8 cellular contexts compared by ENCODE assay signal in the genomic region with DNA sequence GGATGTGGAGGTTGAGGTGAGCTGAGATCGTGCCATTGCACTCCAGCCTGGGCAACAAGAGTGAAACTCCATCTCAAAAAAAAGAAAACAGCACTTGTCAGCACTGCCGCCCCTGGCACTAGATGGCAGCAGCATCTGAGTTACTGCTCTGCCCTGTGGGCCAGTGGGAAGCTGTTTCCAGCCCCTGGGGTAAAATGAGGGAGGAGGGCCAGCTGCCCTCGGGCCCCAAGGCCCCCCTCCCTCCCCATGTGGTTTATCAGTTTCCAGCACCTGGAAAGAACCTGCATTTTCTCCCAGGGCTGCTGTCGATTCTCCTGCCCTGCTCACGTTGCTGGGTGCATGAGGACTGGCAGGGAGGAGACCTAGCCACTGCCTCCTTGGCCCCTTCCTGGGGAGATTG. TPM values are rescaled to one million over a fixed set of nuclear protein-coding genes. Genes with fewer than 3 reads are reported as not detected.
A peak's percentile ranks its signal among the peaks of the same experiment; 100 is the strongest.
DNase-seq lines count a peak whose midpoint lies in the region; ATAC-seq, FAIRE-seq and TF ChIP-seq lines count a peak whose summit lies in the region.

No MANE protein-coding gene starts in this region.

- no peak overlapping the region for H2BK20ac ChIP-seq in H1 (ENCODE audit: low read length)

- no peak overlapping the region for H3K18ac ChIP-seq in H1 (ENCODE audit: extremely low read depth, low read length)

- no peak overlapping the region for H2AFZ ChIP-seq in H1 (ENCODE audit: low read length)

- no peak for ATAC-seq in HG02571 (IDR thresholded peaks at IDR 0.05; ENCODE audit: unreplicated experiment)

- peak; percentile 49 for DNase-seq in activated naive CD4-positive, alpha-beta T cell treated with anti-CD3 and anti-CD28 coated beads for 36 hours
- DNase-seq in activated naive CD4-positive, alpha-beta T cell treated with anti-CD3 and anti-CD28 coated beads, Interleukin-2, amount 50 U/mL, for 16 hours, result no peak
- peak; percentile 33 for DNase-seq in OCI-M1 (lab: John Stamatoyannopoulos, UW)
- no peak for DNase-seq in H1 (ENCODE audit: low read depth in 1 of 2, low spot score in 2 of 2)
- peak; percentile 48 for DNase-seq in pons (ENCODE audit: low spot score)
- no peak for DNase-seq in KG1 (lab: John Stamatoyannopoulos, UW)
- DNase-seq in SW480 (ENCODE audit: low spot score), result no peak

- intact Hi-C loops in activated naive CD4-positive, alpha-beta T cell treated with anti-CD3 and anti-CD28 coated beads for 36 hours (cut with micrococcal nuclease), result loop anchor here (1.0 kb wide), 1 partner anchor 99 kb away; no protein-coding TSS in a partner anchor

- H2BK15ac ChIP-seq in H1 (ENCODE audit: low read length), result no peak overlapping the region

- peaks cover 33% of the 10 kb centered on the region for H3K36me3 Mint-ChIP-seq in activated naive CD4-positive, alpha-beta T cell treated with anti-CD3 and anti-CD28 coated beads for 36 hours (ENCODE audit: low read depth)

- no peaks in the 10 kb centered on the region for H3K79me2 ChIP-seq in H1 (ENCODE audit: control insufficient read depth in 1 of 2, insufficient read depth in 2 of 2, low read length in 2 of 2)

- peak; percentile 38 to 59 (median 55) for TF ChIP-seq CTCF in H1 (IDR thresholded peaks at IDR 0.05; ENCODE audit: control extremely low read depth in 1 of 3, insufficient read depth in 1 of 3, low read depth in 1 of 3, low read length in 3 of 3)

- no peaks in the 10 kb centered on the region for H3K9me3 ChIP-seq in H1 (ENCODE audit: insufficient read depth in 2 of 2, low read depth in 1 of 2, low read length in 1 of 2)

- no peak overlapping the region for H2BK120ac ChIP-seq in H1 (replicated peaks; ENCODE audit: low read depth, low read length)

- no peaks in the 10 kb centered on the region for H3K9me3 Mint-ChIP-seq in activated naive CD4-positive, alpha-beta T cell treated with anti-CD3 and anti-CD28 coated beads for 36 hours

- H2AK5ac ChIP-seq in H1 (ENCODE audit: low read depth, low read length), result no peak overlapping the region

- H3K23me2 ChIP-seq in H1 (ENCODE audit: low read depth, low read length), result no peaks in the 10 kb centered on the region

- H3K14ac ChIP-seq in H1 (ENCODE audit: insufficient read length), result no peak overlapping the region

- H3K9ac ChIP-seq in H1 (replicated peaks in 1 of 4; ENCODE audit: extremely low read depth in 1 of 4, low read depth in 3 of 4, low read length in 3 of 4), result no peak overlapping the region

- CTCF ChIA-PET in activated naive CD4-positive, alpha-beta T cell treated with anti-CD3 and anti-CD28 coated beads for 36 hours (lab: Charles Lee), result interaction anchor here (0.6 to 1.6 kb wide), 4 partner anchors 8 to 172 kb away, joined by 3 to 6 read pairs (median 5); a partner anchor contains a TSS
- CTCF ChIA-PET in H1 (lab: Charles Lee; ENCODE audit: partially characterized antibody), result interaction anchor here (0.6 to 4.2 kb wide), 22 partner anchors 10 to 1784 kb away, joined by 3 to 21 read pairs (median 4); a partner anchor contains a TSS

- no peak overlapping the region for H2BK5ac ChIP-seq in H1 (ENCODE audit: low read depth, low read length)

- peak; percentile 44 to 65 for TF ChIP-seq RAD21 in H1 (IDR thresholded peaks at IDR 0.05 in 1 of 2, conservative IDR thresholded peaks at IDR 0.05 in 1 of 2; ENCODE audit: low read depth in 2 of 2, low read length in 2 of 2)

- H3K4ac ChIP-seq in H1 (replicated peaks; ENCODE audit: insufficient read length, low read depth, low read length), result no peak overlapping the region

- no peak overlapping the region for H3K23ac ChIP-seq in H1 (ENCODE audit: insufficient read length)

- no peak overlapping the region for H2BK12ac ChIP-seq in H1 (ENCODE audit: low read depth, low read length)

- H3K27me3 ChIP-seq in H1 (replicated peaks in 1 of 4; ENCODE audit: control insufficient read depth in 3 of 4, extremely low read depth in 1 of 4, insufficient read depth in 3 of 4, low read length in 3 of 4), result no peaks in the 10 kb centered on the region

- H3K4me2 ChIP-seq in H1 (ENCODE audit: insufficient read depth in 1 of 2, low read depth in 2 of 2, low read length in 2 of 2), result no peak overlapping the region

- H3K27ac Mint-ChIP-seq in activated naive CD4-positive, alpha-beta T cell treated with anti-CD3 and anti-CD28 coated beads for 36 hours, result no peak overlapping the region

- H3K4me3 ChIP-seq in H1 (ENCODE audit: extremely low read depth in 1 of 4, insufficient read depth in 2 of 4, low read depth in 3 of 4, low read length in 4 of 4), result no peak overlapping the region

- no peaks in the 10 kb centered on the region for H3K27me3 Mint-ChIP-seq in activated naive CD4-positive, alpha-beta T cell treated with anti-CD3 and anti-CD28 coated beads for 36 hours (ENCODE audit: low read depth)

- no peak for TF ChIP-seq POLR2A in H1 (IDR thresholded peaks at IDR 0.05; ENCODE audit: control extremely low read depth in 1 of 2, low read depth in 2 of 2, low read length in 2 of 2)

- 76% methylated on average over 5 of the region's 5 CpGs; no CpG with 5 or more reads in 1 of the 2 experiments for WGBS in H1 (ENCODE audit: extremely low coverage in 1 of 2, insufficient coverage in 1 of 2, insufficient read length in 1 of 2, insufficient replicate concordance in 2 of 2, low coverage in 1 of 2, low lambda C conversion rate in 2 of 2, missing lambda C conversion rate in 1 of 2), 2 experiments

- no peak overlapping the region for H4K5ac ChIP-seq in H1 (ENCODE audit: insufficient read length, low read depth, low read length)

- no peak overlapping the region for H3K56ac ChIP-seq in H1 (replicated peaks; ENCODE audit: insufficient read length, low read depth, low read length)

- no peak overlapping the region for H3K27ac ChIP-seq in H1 (ENCODE audit: low read depth, low read length)

- H4K8ac ChIP-seq in H1 (ENCODE audit: extremely low read depth, insufficient read depth, low read length), result no peak overlapping the region

- peaks cover 14 to 45% (median 39%) of the 10 kb centered on the region in 4 experiments; a peak in 6 of 8 replicates for H3K36me3 ChIP-seq in H1 (ENCODE audit: control insufficient read depth in 2 of 4, insufficient read depth in 4 of 4, low read length in 3 of 4)

- no peak for FAIRE-seq in H1 (lab: Jason Lieb, UNC)

- peaks cover 0 to 17% of the 10 kb centered on the region in 2 experiments for H4K20me1 ChIP-seq in H1 (replicated peaks in 1 of 2; ENCODE audit: control insufficient read depth in 1 of 2, insufficient read depth in 2 of 2, low read length in 2 of 2)

- H3K79me1 ChIP-seq in H1 (ENCODE audit: low read depth, low read length), result peaks cover 2% of the 10 kb centered on the region; the same call in 1 of the 2 replicates

- H4K91ac ChIP-seq in H1 (replicated peaks; ENCODE audit: insufficient read length, low read length), result no peak overlapping the region

- no peak for TF ChIP-seq EP300 in H1 (IDR thresholded peaks at IDR 0.05; ENCODE audit: borderline replicate concordance in 1 of 2, low read depth in 2 of 2, low read length in 2 of 2)

- POLR2A ChIA-PET in H1 (lab: Charles Lee; ENCODE audit: partially characterized antibody), result interaction anchor here (0.6 to 1.6 kb wide), 4 partner anchors 12 to 412 kb away, joined by 3 to 4 read pairs (median 4); no protein-coding TSS in a partner anchor

- H3K4me1 ChIP-seq in H1 (replicated peaks in 1 of 4; ENCODE audit: control insufficient read depth in 3 of 4, insufficient read depth in 4 of 4, low read length in 3 of 4), result no peaks in the 10 kb centered on the region

- no peak overlapping the region for H3K4me3 Mint-ChIP-seq in activated naive CD4-positive, alpha-beta T cell treated with anti-CD3 and anti-CD28 coated beads for 36 hours

- peaks cover 4% of the 10 kb centered on the region for H3K4me1 Mint-ChIP-seq in activated naive CD4-positive, alpha-beta T cell treated with anti-CD3 and anti-CD28 coated beads for 36 hours (ENCODE audit: low read depth)

TF ChIP-seq in H1, 55 proteins besides CTCF, POLR2A, EP300 and RAD21 (continues in another document):
- TF ChIP-seq NRF1 (IDR thresholded peaks at IDR 0.05; ENCODE audit: low read depth, low read length) (no peak), SRF (IDR thresholded peaks at IDR 0.05; ENCODE audit: low read depth, low read length) (no peak), CTBP2 (IDR thresholded peaks at IDR 0.05; ENCODE audit: borderline replicate concordance, insufficient read depth, insufficient read length, low read length) (no peak)
- TF ChIP-seq, protein P1, sequence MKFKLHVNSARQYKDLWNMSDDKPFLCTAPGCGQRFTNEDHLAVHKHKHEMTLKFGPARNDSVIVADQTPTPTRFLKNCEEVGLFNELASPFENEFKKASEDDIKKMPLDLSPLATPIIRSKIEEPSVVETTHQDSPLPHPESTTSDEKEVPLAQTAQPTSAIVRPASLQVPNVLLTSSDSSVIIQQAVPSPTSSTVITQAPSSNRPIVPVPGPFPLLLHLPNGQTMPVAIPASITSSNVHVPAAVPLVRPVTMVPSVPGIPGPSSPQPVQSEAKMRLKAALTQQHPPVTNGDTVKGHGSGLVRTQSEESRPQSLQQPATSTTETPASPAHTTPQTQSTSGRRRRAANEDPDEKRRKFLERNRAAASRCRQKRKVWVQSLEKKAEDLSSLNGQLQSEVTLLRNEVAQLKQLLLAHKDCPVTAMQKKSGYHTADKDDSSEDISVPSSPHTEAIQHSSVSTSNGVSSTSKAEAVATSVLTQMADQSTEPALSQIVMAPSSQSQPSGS (IDR thresholded peaks at IDR 0.05; ENCODE audit: low read length), result no peak

RNA-seq across cellular contexts. Expression of a gene that starts 13.2 kb away (rescaled TPM):
- total RNA-seq in activated naive CD4-positive, alpha-beta T cell treated with anti-CD3 and anti-CD28 coated beads for 36 hours, result 1 to 10 TPM; 2.1 to 2.2 TPM
- 2.5 and 3.4 TPM in 2 replicates for total RNA-seq in H1 (2021; fragmentation: NEBNext Ultra II Directional; extraction: Animal tissue kit (Norgen Biotek cat#: 25700))
- polyA plus RNA-seq in H1 (2011; rRNA removed), result 1.8 and 2.7 TPM in 2 replicates
- 1.9 TPM for polyA plus RNA-seq in H1 (2011; cell fraction: cytosol; rRNA removed)
- 11.8 TPM for polyA plus RNA-seq in H1 (2011; cell fraction: nucleus; rRNA removed)
- 3.1 to 4.5 TPM (median 3.7 TPM) in 4 replicates for polyA plus RNA-seq in H1 (2012, experiment 1 of 2)
- 1.9 TPM for polyA plus RNA-seq in H1 (2012, experiment 2 of 2)
- polyA plus RNA-seq in H1 (2013, experiment 1 of 2), result 2.2 TPM
- 2.1 TPM for polyA plus RNA-seq in H1 (2013, experiment 2 of 2)
- polyA minus RNA-seq in H1 (2011; rRNA and poly(A)+ RNA removed), result 1.0 and 1.2 TPM in 2 replicates
- polyA minus RNA-seq in H1 (2011; cell fraction: cytosol; rRNA and poly(A)+ RNA removed), result not detected
- polyA minus RNA-seq in H1 (2011; cell fraction: nucleus; rRNA and poly(A)+ RNA removed), result 1.3 TPM

RNA-seq across cellular contexts. Expression of a gene that starts 17.8 kb away (rescaled TPM):
- total RNA-seq in activated naive CD4-positive, alpha-beta T cell treated with anti-CD3 and anti-CD28 coated beads for 36 hours, result 100 to 1,000 TPM; 102 to 108 TPM
- 87.1 and 89.4 TPM in 2 replicates for total RNA-seq in H1 (2021; fragmentation: NEBNext Ultra II Directional; extraction: Animal tissue kit (Norgen Biotek cat#: 25700))
- 78.7 and 104 TPM in 2 replicates for polyA plus RNA-seq in H1 (2011; rRNA removed)
- 96.0 TPM for polyA plus RNA-seq in H1 (2011; cell fraction: cytosol; rRNA removed)
- polyA plus RNA-seq in H1 (2011; cell fraction: nucleus; rRNA removed), result 171 TPM
- 72.1 to 92.5 TPM (median 89.8 TPM) in 4 replicates for polyA plus RNA-seq in H1 (2012, experiment 1 of 2)
- 73.5 TPM for polyA plus RNA-seq in H1 (2012, experiment 2 of 2)
- polyA plus RNA-seq in H1 (2013, experiment 1 of 2), result 50.2 TPM
- 50.0 TPM for polyA plus RNA-seq in H1 (2013, experiment 2 of 2)
- 70.6 and 79.9 TPM in 2 replicates for polyA minus RNA-seq in H1 (2011; rRNA and poly(A)+ RNA removed)
- polyA minus RNA-seq in H1 (2011; cell fraction: cytosol; rRNA and poly(A)+ RNA removed), result 53.6 TPM
- polyA minus RNA-seq in H1 (2011; cell fraction: nucleus; rRNA and poly(A)+ RNA removed), result 61.2 TPM

Comparison
In these comparisons a context has a peak if more than half of its experiments do, and no peak if none do; other contexts are left out.
1. DNase-seq: peak in activated naive CD4-positive, alpha-beta T cell treated with anti-CD3 and anti-CD28 coated beads for 36 hours (single experiment), OCI-M1 (single experiment) and pons (single experiment); none in activated naive CD4-positive, alpha-beta T cell treated with anti-CD3 and anti-CD28 coated beads, Interleukin-2, amount 50 U/mL, for 16 hours (single experiment), H1 (0 of 2), KG1 (single experiment) and SW480 (single experiment).